ENCODE assay signal across 27 cellular contexts in genomic region chr6:109069746-109070145, GRCh38. TPM values are rescaled to one million over a fixed set of nuclear protein-coding genes. Genes with fewer than 3 reads are reported as not detected.
DNase-seq lines count a peak whose midpoint lies in the region; ATAC-seq and TF ChIP-seq lines count a peak whose summit lies in the region.
"Had no signal": no experiment of that assay in that cellular context is flagged by ENCODE, and none has a peak within 500 bp of the region (broad histone marks: within the 10 kb centered on the region; RNA-seq: fewer than 3 reads in every experiment).

No MANE protein-coding gene starts in this region.

- no peaks in the 10 kb centered on the region for H3K27me3 Mint-ChIP-seq in CD4-positive, CD25-positive, alpha-beta regulatory T cell
- no peaks in the 10 kb centered on the region for H3K27me3 Mint-ChIP-seq in natural killer cell (ENCODE audit: low read depth in 2 of 2)
- H3K27me3 Mint-ChIP-seq: activated CD4-positive, alpha-beta memory T cell treated with anti-CD3 and anti-CD28 coated beads, Interleukin-2, amount 10 ng/mL, durations not matched to agents 7 days and 5 days; activated naive CD8-positive, alpha-beta T cell treated with anti-CD3 and anti-CD28 coated beads for 36 hours; type B pancreatic cell had no signal

- ATAC-seq in CD4-positive, CD25-positive, alpha-beta regulatory T cell (ENCODE audit: low read depth in 2 of 2) = no peak
- ATAC-seq in natural killer cell = peak; percentile 52 to 61 (median 54)
- ATAC-seq in stimulated activated effector memory CD8-positive, alpha-beta T cell treated with anti-CD3 and anti-CD28 coated beads, Interleukin-12 subunit alpha, Interleukin-12 subunit beta, amount 100 ng/mL, for 72 hours = no peak
- ATAC-seq: left cardiac atrium had no signal

- no peak overlapping the region for H3K4me3 ChIP-seq in CD4-positive, CD25-positive, alpha-beta regulatory T cell (ENCODE audit: low read depth, low read length)
- H3K4me3 ChIP-seq in cardiac fibroblast (replicated peaks in 1 of 2; ENCODE audit: low read depth in 2 of 2, low read length in 2 of 2) = no peak overlapping the region
- H3K4me3 ChIP-seq in dorsolateral prefrontal cortex = no peak overlapping the region
- H3K4me3 ChIP-seq: heart left ventricle, ovary, SK-N-MC had no signal

- H3K9me3 ChIP-seq in CD4-positive, CD25-positive, alpha-beta regulatory T cell (ENCODE audit: control insufficient read depth in 2 of 2, low read length in 2 of 2) = no peaks in the 10 kb centered on the region
- H3K9me3 ChIP-seq: heart left ventricle, ovary had no signal

- H3K27ac Mint-ChIP-seq in CD4-positive, CD25-positive, alpha-beta regulatory T cell = peak overlapping the region in 2 of 3 donors; percentile 27 to 31
- peak overlapping the region; percentile 37 to 89 for H3K27ac Mint-ChIP-seq in natural killer cell
- H3K27ac Mint-ChIP-seq in stimulated activated effector memory CD8-positive, alpha-beta T cell treated with anti-CD3 and anti-CD28 coated beads, Interleukin-12 subunit alpha, Interleukin-12 subunit beta, amount 100 ng/mL, for 72 hours = no peak overlapping the region
- H3K27ac Mint-ChIP-seq: activated CD4-positive, alpha-beta memory T cell treated with anti-CD3 and anti-CD28 coated beads, Interleukin-2, amount 10 ng/mL, durations not matched to agents 7 days and 5 days; activated naive CD8-positive, alpha-beta T cell treated with anti-CD3 and anti-CD28 coated beads for 36 hours; HFFc6; nephron progenitor cell; T-helper 1 cell treated with Interleukin-12 subunit alpha and Interleukin-12 subunit beta and Interleukin-4 antibody, amounts not matched to agents 30 μg/mL and 1 μg/mL, for 36 hours; type B pancreatic cell had no signal

- no peaks in the 10 kb centered on the region for H3K9me3 Mint-ChIP-seq in CD4-positive, CD25-positive, alpha-beta regulatory T cell
- H3K9me3 Mint-ChIP-seq in natural killer cell = no peaks in the 10 kb centered on the region
- H3K9me3 Mint-ChIP-seq in stimulated activated effector memory CD8-positive, alpha-beta T cell treated with anti-CD3 and anti-CD28 coated beads, Interleukin-12 subunit alpha, Interleukin-12 subunit beta, amount 100 ng/mL, for 72 hours = no peaks in the 10 kb centered on the region
- H3K9me3 Mint-ChIP-seq: activated CD4-positive, alpha-beta memory T cell treated with anti-CD3 and anti-CD28 coated beads, Interleukin-2, amount 10 ng/mL, durations not matched to agents 7 days and 5 days; activated naive CD8-positive, alpha-beta T cell treated with anti-CD3 and anti-CD28 coated beads for 36 hours; HFFc6; nephron progenitor cell; T-helper 1 cell treated with Interleukin-12 subunit alpha and Interleukin-12 subunit beta and Interleukin-4 antibody, amounts not matched to agents 30 μg/mL and 1 μg/mL, for 36 hours; type B pancreatic cell had no signal

- H3K27me3 ChIP-seq in CD4-positive, CD25-positive, alpha-beta regulatory T cell (ENCODE audit: control insufficient read depth, insufficient read depth, low read length) = no peaks in the 10 kb centered on the region
- H3K27me3 ChIP-seq in dorsolateral prefrontal cortex = no peaks in the 10 kb centered on the region
- H3K27me3 ChIP-seq: heart left ventricle, ovary had no signal

- no peak overlapping the region for H3K4me3 Mint-ChIP-seq in CD4-positive, CD25-positive, alpha-beta regulatory T cell
- no peak overlapping the region for H3K4me3 Mint-ChIP-seq in natural killer cell
- no peak overlapping the region for H3K4me3 Mint-ChIP-seq in stimulated activated effector memory CD8-positive, alpha-beta T cell treated with anti-CD3 and anti-CD28 coated beads, Interleukin-12 subunit alpha, Interleukin-12 subunit beta, amount 100 ng/mL, for 72 hours
- H3K4me3 Mint-ChIP-seq: activated CD4-positive, alpha-beta memory T cell treated with anti-CD3 and anti-CD28 coated beads, Interleukin-2, amount 10 ng/mL, durations not matched to agents 7 days and 5 days; activated naive CD8-positive, alpha-beta T cell treated with anti-CD3 and anti-CD28 coated beads for 36 hours; HFFc6; nephron progenitor cell; T-helper 1 cell treated with Interleukin-12 subunit alpha and Interleukin-12 subunit beta and Interleukin-4 antibody, amounts not matched to agents 30 μg/mL and 1 μg/mL, for 36 hours; type B pancreatic cell had no signal

- TF ChIP-seq CTCF in cardiac fibroblast (IDR thresholded peaks at IDR 0.05; ENCODE audit: low read depth, low read length) = no peak
- TF ChIP-seq CTCF in natural killer cell (IDR thresholded peaks at IDR 0.05) = no peak
- no peak for TF ChIP-seq CTCF in dorsolateral prefrontal cortex (IDR thresholded peaks at IDR 0.05 in 54 of 56, conservative IDR thresholded peaks at IDR 0.05 in 2 of 56; ENCODE audit: low read depth in 1 of 56, partially characterized antibody in 56 of 56)

- DNase-seq in CD4-positive, CD25-positive, alpha-beta regulatory T cell = no peak
- DNase-seq in NOMO-1 (lab: John Stamatoyannopoulos, UW; ENCODE audit: unreplicated experiment in 2 of 2) = peak; percentile 20 to 62
- DNase-seq in cardiac fibroblast (ENCODE audit: low read depth in 2 of 2) = peak; percentile 42 to 55
- DNase-seq in natural killer cell = no peak
- DNase-seq in dorsolateral prefrontal cortex = no peak
- DNase-seq in NCI-H1417 (lab: John Stamatoyannopoulos, UW) = no peak
- no peak for DNase-seq in stimulated activated effector memory CD8-positive, alpha-beta T cell treated with anti-CD3 and anti-CD28 coated beads, Interleukin-12 subunit alpha, Interleukin-12 subunit beta, amount 100 ng/mL, for 72 hours (ENCODE audit: low spot score in 2 of 2)
- DNase-seq: activated CD4-positive, alpha-beta memory T cell treated with anti-CD3 and anti-CD28 coated beads, Interleukin-2, amount 10 ng/mL, durations not matched to agents 7 days and 5 days; activated CD4-positive, alpha-beta T cell treated with anti-CD3 and anti-CD28 coated beads for 1 hour; activated effector memory CD4-positive, alpha-beta T cell treated with Interleukin-2 at 50 U/mL for 16 hours; activated naive CD8-positive, alpha-beta T cell treated with anti-CD3 and anti-CD28 coated beads for 36 hours; central memory CD4-positive, alpha-beta T cell; dermis blood vessel endothelial cell; heart left ventricle; HFFc6; left cardiac atrium; NCI-H1105; NCI-H2029; NCI-H226; NCI-H774; nephron progenitor cell; ovary; stimulated activated CD4-positive, alpha-beta T cell treated with anti-CD3 and anti-CD28 coated beads, Interleukin-2, amount 100 ng/mL, for 48 hours had no signal

- intact Hi-C loops in natural killer cell (cut with micrococcal nuclease) (loop anchor here (5.0 kb wide), 3 partner anchors 32 to 287 kb away; no protein-coding TSS in a partner anchor), dorsolateral prefrontal cortex (cut with DNase I) (loop anchor here (5.0 to 10.0 kb wide), 5 partner anchors 57 to 527 kb away; no protein-coding TSS in a partner anchor)

- peaks cover 34 to 54% (median 43%) of the 10 kb centered on the region in 4 donors for H3K4me1 Mint-ChIP-seq in CD4-positive, CD25-positive, alpha-beta regulatory T cell
- peaks cover 28 to 40% of the 10 kb centered on the region in 2 donors for H3K4me1 Mint-ChIP-seq in natural killer cell
- peaks cover 34% of the 10 kb centered on the region for H3K4me1 Mint-ChIP-seq in stimulated activated effector memory CD8-positive, alpha-beta T cell treated with anti-CD3 and anti-CD28 coated beads, Interleukin-12 subunit alpha, Interleukin-12 subunit beta, amount 100 ng/mL, for 72 hours

- no peaks in the 10 kb centered on the region for H3K36me3 ChIP-seq in CD4-positive, CD25-positive, alpha-beta regulatory T cell (ENCODE audit: control insufficient read depth, insufficient read depth, low read length)
- H3K36me3 ChIP-seq: heart left ventricle, ovary had no signal

- H3K4me1 ChIP-seq in CD4-positive, CD25-positive, alpha-beta regulatory T cell (ENCODE audit: control insufficient read depth, insufficient read depth, low read length, poor library complexity, severe bottlenecking) = peaks cover 26% of the 10 kb centered on the region

- no peak overlapping the region for H3K27ac ChIP-seq in CD4-positive, CD25-positive, alpha-beta regulatory T cell (ENCODE audit: insufficient read depth, low read length, poor library complexity, severe bottlenecking)
- H3K27ac ChIP-seq in dorsolateral prefrontal cortex = no peak overlapping the region
- H3K27ac ChIP-seq: C4-2B, ovary, SK-N-MC had no signal

- no peaks in the 10 kb centered on the region for H3K36me3 Mint-ChIP-seq in CD4-positive, CD25-positive, alpha-beta regulatory T cell
- H3K36me3 Mint-ChIP-seq in natural killer cell = no peaks in the 10 kb centered on the region
- no peaks in the 10 kb centered on the region for H3K36me3 Mint-ChIP-seq in stimulated activated effector memory CD8-positive, alpha-beta T cell treated with anti-CD3 and anti-CD28 coated beads, Interleukin-12 subunit alpha, Interleukin-12 subunit beta, amount 100 ng/mL, for 72 hours
- H3K36me3 Mint-ChIP-seq: activated naive CD8-positive, alpha-beta T cell treated with anti-CD3 and anti-CD28 coated beads for 36 hours; type B pancreatic cell had no signal

RNA-seq across cellular contexts. Expression of gene SESN1, which starts 24.9 kb away (rescaled TPM):
- total RNA-seq in CD4-positive, CD25-positive, alpha-beta regulatory T cell = 51.8 TPM
- 10 to 100 TPM; 15.8 to 59.6 (median 37.4) TPM for polyA plus RNA-seq in CD4-positive, CD25-positive, alpha-beta regulatory T cell
- total RNA-seq in natural killer cell (100 to 1,000 TPM in 1 of 3 donors, 10 to 100 TPM in 2; 52.9 to 106 (median 68.9) TPM), dorsolateral prefrontal cortex (100 to 1,000 TPM in 2 of 120 experiments, 10 to 100 TPM in 118; 42.2 to 110 (median 71.4) TPM)

RNA-seq across cellular contexts. Expression of gene CEP57L1, which starts 25.6 kb away (rescaled TPM):
- total RNA-seq in CD4-positive, CD25-positive, alpha-beta regulatory T cell = 6.9 TPM
- 10 to 100 TPM in 2 of 4 donors, 1 to 10 TPM in 2; 6.6 to 12.4 (median 9.5) TPM for polyA plus RNA-seq in CD4-positive, CD25-positive, alpha-beta regulatory T cell
- total RNA-seq in natural killer cell = 10 to 100 TPM in 1 of 3 donors, 1 to 10 TPM in 2; 8.9 to 12.5 (median 9.2) TPM
- 10 to 100 TPM; 14.7 to 38.7 (median 24.8) TPM for total RNA-seq in dorsolateral prefrontal cortex

Comparison
In these comparisons a context has a peak if more than half of its experiments do, and no peak if none do; other contexts are left out.
1. ATAC-seq: peak in natural killer cell (3 of 3); none in CD4-positive, CD25-positive, alpha-beta regulatory T cell (0 of 2) and stimulated activated effector memory CD8-positive, alpha-beta T cell treated with anti-CD3 and anti-CD28 coated beads, Interleukin-12 subunit alpha, Interleukin-12 subunit beta, amount 100 ng/mL, for 72 hours (single experiment).
2. DNase-seq: peak in NOMO-1 (2 of 2) and cardiac fibroblast (2 of 2); none in CD4-positive, CD25-positive, alpha-beta regulatory T cell (0 of 3), natural killer cell (single experiment), dorsolateral prefrontal cortex (0 of 10), NCI-H1417 (0 of 3) and stimulated activated effector memory CD8-positive, alpha-beta T cell treated with anti-CD3 and anti-CD28 coated beads, Interleukin-12 subunit alpha, Interleukin-12 subunit beta, amount 100 ng/mL, for 72 hours (0 of 2).